18 cellular contexts compared by ENCODE assay signal in the genomic region with DNA sequence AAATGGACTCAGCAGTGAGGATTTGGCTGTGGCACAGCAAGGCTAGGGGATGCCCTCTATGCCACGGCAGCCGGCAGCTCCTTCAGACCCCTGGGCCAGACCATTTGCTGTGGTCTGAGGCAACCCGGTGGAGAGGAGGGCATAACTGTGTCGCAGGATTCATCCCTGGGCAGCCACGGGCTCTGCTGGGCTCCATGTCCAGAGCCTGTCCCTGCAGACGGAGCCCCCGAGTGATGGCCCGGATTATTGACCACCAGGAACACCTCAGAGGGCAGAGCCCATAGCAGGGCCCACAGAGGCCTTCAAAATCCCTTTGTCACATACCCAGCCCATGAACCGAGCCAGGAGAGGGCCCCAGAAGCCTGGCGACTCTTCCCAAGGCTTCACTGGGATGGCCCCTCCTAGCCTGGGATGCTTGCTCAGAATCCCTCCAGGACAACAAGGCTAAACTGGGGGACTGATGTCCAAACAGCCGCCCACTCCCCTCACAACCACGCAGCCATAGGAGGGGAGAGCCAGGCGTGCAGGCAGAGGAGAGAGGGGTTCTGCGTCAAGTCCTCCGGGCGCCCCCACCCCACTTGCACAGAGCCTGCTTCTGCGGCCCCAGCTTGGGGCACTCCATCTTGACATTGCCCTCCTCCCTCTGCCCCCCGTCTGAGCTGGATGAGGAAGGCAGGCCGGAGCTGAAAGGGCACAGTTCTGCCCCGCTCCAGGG.
"Had no signal": no experiment of that assay in that cellular context is flagged by ENCODE, and none has a peak within 500 bp of the region (broad histone marks: within the 10 kb centered on the region; RNA-seq: fewer than 3 reads in every experiment).

No MANE protein-coding gene starts in this region.

- H3K4me1 Mint-ChIP-seq: natural killer cell had no signal

- H3K27me3 ChIP-seq: heart left ventricle, tibial artery had no signal

- H3K27ac ChIP-seq: coronary artery, heart left ventricle, parathyroid adenoma, psoas muscle, tibial artery had no signal

- H3K4me3 Mint-ChIP-seq: mesothelial cell of epicardium; natural killer cell; neural crest cell; stimulated activated naive CD8-positive, alpha-beta T cell treated with anti-CD3 and anti-CD28 coated beads, Interleukin-15, Interleukin-2, amounts not matched to agents 100 ng/mL and 50 ng/mL, for 24 hours had no signal

- H3K36me3 ChIP-seq: heart left ventricle, tibial artery had no signal

- H3K4me3 ChIP-seq: coronary artery, heart left ventricle, psoas muscle, tibial artery had no signal

- H3K36me3 Mint-ChIP-seq: mesothelial cell of epicardium, natural killer cell had no signal

- ATAC-seq: esophagus mucosa, heart left ventricle, natural killer cell, psoas muscle had no signal

- H3K4me1 ChIP-seq: parathyroid adenoma, psoas muscle had no signal

- DNase-seq: caudate nucleus; effector CD4-positive, alpha-beta T cell; hippocampal formation; kidney glomerular epithelial cell; natural killer cell; occipital lobe; psoas muscle; retina; small intestine; stimulated activated CD4-positive, alpha-beta T cell treated with anti-CD3 and anti-CD28 coated beads, Interleukin-2, amount 100 ng/mL, for 48 hours had no signal

- H3K9me3 ChIP-seq: heart left ventricle, psoas muscle, tibial artery had no signal

- H3K27ac Mint-ChIP-seq: mesothelial cell of epicardium; natural killer cell; stimulated activated naive CD8-positive, alpha-beta T cell treated with anti-CD3 and anti-CD28 coated beads, Interleukin-15, Interleukin-2, amounts not matched to agents 100 ng/mL and 50 ng/mL, for 24 hours had no signal

- H3K9me3 Mint-ChIP-seq: natural killer cell; neural crest cell; stimulated activated naive CD8-positive, alpha-beta T cell treated with anti-CD3 and anti-CD28 coated beads, Interleukin-15, Interleukin-2, amounts not matched to agents 100 ng/mL and 50 ng/mL, for 24 hours had no signal
